ENCODE assay signal across 7 cellular contexts in the genomic region with DNA sequence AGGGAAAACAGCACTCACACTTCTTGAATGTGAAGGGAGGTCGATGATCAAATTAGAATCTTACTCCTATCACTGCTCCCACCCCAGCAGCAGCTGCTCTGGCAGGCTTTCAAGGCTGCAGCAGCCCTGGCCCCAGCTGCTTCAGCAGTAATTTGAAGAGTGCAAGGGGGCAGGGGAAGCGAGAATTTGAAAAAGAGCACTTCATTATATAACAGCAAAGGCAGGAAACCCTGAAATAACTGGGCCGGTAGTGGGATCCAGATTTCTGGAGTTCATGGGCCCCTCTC. TPM values are rescaled to one million over a fixed set of nuclear protein-coding genes. Genes with fewer than 3 reads are reported as not detected.
DNase-seq lines count a peak whose midpoint lies in the region; TF ChIP-seq lines count a peak whose summit lies in the region.

No MANE protein-coding gene starts in this region.

- H3K27me3 ChIP-seq in hepatocyte (no peaks in the 10 kb centered on the region), spleen (replicated peaks in 1 of 7) (no peaks in the 10 kb centered on the region)

- WGBS in hepatocyte (ENCODE audit: low lambda C conversion rate, missing lambda C conversion rate), result 24% methylated on average over 3 of the region's 3 CpGs
- 5 to 16% (median 9%) methylated on average over 3 of the region's 3 CpGs for WGBS in spleen, 5 donors

- intact Hi-C loops in spleen (cut with DNase I; ENCODE audit: low total_unique reads), result no loop called here

- H3K4me3 ChIP-seq in WI38 (ENCODE audit: low read depth, low read length), result peak overlapping the region; percentile 7; the same call in 1 of the 2 replicates
- H3K4me3 ChIP-seq in hepatocyte, result no peak overlapping the region
- peak overlapping the region in 1 of 8 donors; percentile 2 for H3K4me3 ChIP-seq in spleen

- no peak for TF ChIP-seq POLR2A in spleen (IDR thresholded peaks at IDR 0.05)

- H3K9me3 ChIP-seq in hepatocyte (ENCODE audit: low read depth), result no peaks in the 10 kb centered on the region
- no peaks in the 10 kb centered on the region for H3K9me3 ChIP-seq in spleen

- peaks cover 7% of the 10 kb centered on the region for H3K4me1 ChIP-seq in hepatocyte (ENCODE audit: insufficient read depth)
- peaks cover 0 to 26% (median 15%) of the 10 kb centered on the region in 6 donors for H3K4me1 ChIP-seq in spleen

- H3K79me2 ChIP-seq in hepatocyte, result no peaks in the 10 kb centered on the region

- TF ChIP-seq CTCF in WI38 (IDR thresholded peaks at IDR 0.05; ENCODE audit: low read depth, low read length) (no peak), hepatocyte (IDR thresholded peaks at IDR 0.05; ENCODE audit: poor library complexity) (no peak), spleen (IDR thresholded peaks at IDR 0.05 in 8 of 11, conservative IDR thresholded peaks at IDR 0.05 in 3 of 11) (no peak)

- no peak overlapping the region for H2AFZ ChIP-seq in hepatocyte

- H3K36me3 ChIP-seq in hepatocyte (replicated peaks; ENCODE audit: insufficient read depth, low read depth) (no peaks in the 10 kb centered on the region), spleen (no peaks in the 10 kb centered on the region)

- DNase-seq in HT1080 (ENCODE audit: low read depth) (peak; percentile 32), hepatocyte (ENCODE audit: low spot score) (no peak), spleen (peak; percentile 80), ecto neural progenitor cell (ENCODE audit: low spot score) (no peak), NOMO-1 (lab: John Stamatoyannopoulos, UW; ENCODE audit: unreplicated experiment in 2 of 2) (no peak)
- no peak for DNase-seq in activated naive CD4-positive, alpha-beta T cell treated with anti-CD3 and anti-CD28 coated beads, Interleukin-2, amount 50 U/mL, for 16 hours

- peak overlapping the region; percentile 62 for H3K4me2 ChIP-seq in hepatocyte

- H3K9me2 ChIP-seq in hepatocyte (replicated peaks; ENCODE audit: insufficient read depth), result no peaks in the 10 kb centered on the region

- no peaks in the 10 kb centered on the region for H4K20me1 ChIP-seq in hepatocyte (ENCODE audit: insufficient read depth, poor library complexity, severe bottlenecking)

- peak overlapping the region; percentile 47 for H3K27ac ChIP-seq in hepatocyte
- H3K27ac ChIP-seq in spleen, result peak overlapping the region; percentile 46 to 77 (median 64)

RNA-seq across cellular contexts. Expression of a gene that starts 44.9 kb away (rescaled TPM):
- total RNA-seq in HT1080 (2014; rRNA removed; shearing (Covaris generic)), result 3.6 and 3.9 TPM in 2 replicates
- polyA plus RNA-seq in HT1080 (2015; cell fraction: cytosol; rRNA removed), result 1.3 and 1.9 TPM in 2 replicates
- polyA plus RNA-seq in HT1080 (2015; cell fraction: nucleus; rRNA removed), result 3.3 and 4.2 TPM in 2 replicates
- total RNA-seq in hepatocyte (not detected in 2 replicates), spleen (under 1 TPM in 3 of 7 donors, not detected in 4; 0.06 to 0.94 (median 0.10) TPM)
- polyA plus RNA-seq in hepatocyte (not detected in 2 replicates), spleen (under 1 TPM in 2 of 3 donors, not detected in 1; 0.03 to 0.04 TPM)

Comparison
In these comparisons a context has a peak if more than half of its experiments do, and no peak if none do; other contexts are left out.
1. DNase-seq: peak in HT1080 (single experiment) and spleen (single experiment); none in hepatocyte (single experiment), ecto neural progenitor cell (single experiment), activated naive CD4-positive, alpha-beta T cell treated with anti-CD3 and anti-CD28 coated beads, Interleukin-2, amount 50 U/mL, for 16 hours (single experiment) and NOMO-1 (0 of 2).